In genomic region chr19:35977446-35978222, GRCh38 we compare ENCODE assay signal across 9 cellular contexts. TPM values are rescaled to one million over a fixed set of nuclear protein-coding genes. Genes with fewer than 3 reads are reported as not detected.
DNase-seq lines count a peak whose midpoint lies in the region; ATAC-seq, FAIRE-seq and TF ChIP-seq lines count a peak whose summit lies in the region.
"Had no signal": no experiment of that assay in that cellular context is flagged by ENCODE, and none has a peak within 500 bp of the region (broad histone marks: within the 10 kb centered on the region; RNA-seq: fewer than 3 reads in every experiment).

No MANE protein-coding gene starts in this region.

- no peak for FAIRE-seq in K562 (lab: Jason Lieb, UNC)

- H3K9me1 ChIP-seq in K562 (ENCODE audit: control insufficient read depth, insufficient read depth, low read length), result no peaks in the 10 kb centered on the region

- no peaks in the 10 kb centered on the region for H3K36me3 ChIP-seq in K562 (ENCODE audit: control insufficient read depth, insufficient read depth, low read length)

- no TSS peak for BruUV-seq in K562 (replicated peaks; lab: Mats Ljungman, UMichigan)

- TF ChIP-seq EP300 in K562 (IDR thresholded peaks at IDR 0.05; ENCODE audit: low read length), result no peak

- TF ChIP-seq CTCF in K562 (IDR thresholded peaks at IDR 0.05 in 2 of 3, conservative IDR thresholded peaks at IDR 0.05 in 1 of 3; ENCODE audit: insufficient read depth in 2 of 3, low read depth in 1 of 3, low read length in 3 of 3), result peak; percentile 59 to 94 (median 74)

- WGBS in K562 (ENCODE audit: insufficient coverage, low coverage, missing lambda C conversion rate), result 2% methylated on average over 13 of the region's 14 CpGs

- H4K20me1 ChIP-seq in K562 (replicated peaks; ENCODE audit: control insufficient read depth, insufficient read depth, low read length), result 0 out of 2 replicates have a peak, but pooled peaks cover 3% of the 10 kb centered on the region

- peak; percentile 45 for DNase-seq in stimulated activated CD4-positive, alpha-beta T cell treated with anti-CD3 and anti-CD28 coated beads, Interleukin-1b, Interleukin-23, amount 100 ng/mL, for 48 hours
- DNase-seq in stimulated activated CD4-positive, alpha-beta T cell treated with anti-CD3 and anti-CD28 coated beads, Interleukin-4, amount 100 ng/mL, for 4 hours, result no peak
- DNase-seq in NCI-H2171 treated with DMSO at 0.1 percent for 48 hours (lab: John Stamatoyannopoulos, UW) (peak; percentile 85), K562 (ENCODE audit: extremely low read depth in 1 of 4, low spot score in 3 of 4) (peak; percentile 53 to 78 (median 67)), head of caudate nucleus (no peak), DMS114 treated with DMSO at 0.1 percent for 48 hours (lab: John Stamatoyannopoulos, UW; ENCODE audit: unreplicated experiment) (no peak)
- DNase-seq in central memory CD4-positive, alpha-beta T cell, result no peak
- DNase-seq: cortex of kidney had no signal

- no peaks in the 10 kb centered on the region for H3K79me2 ChIP-seq in K562 (ENCODE audit: control insufficient read depth, insufficient read depth, low read length)

- TF ChIP-seq POLR2A in K562 (conservative IDR thresholded peaks at IDR 0.05), result no peak

- POLR2A ChIA-PET in K562 (lab: Yijun Ruan, JAX), result interaction anchor here (0.7 to 1.3 kb wide), 2 partner anchors 8 to 650 kb away, joined by 3 read pairs; no protein-coding TSS in a partner anchor

- H3K27me3 ChIP-seq in K562 (ENCODE audit: control insufficient read depth in 2 of 2, insufficient read depth in 2 of 2, low read length in 2 of 2), result peaks cover 13 to 47% of the 10 kb centered on the region in 2 experiments; a peak in 4 of 5 replicates

- ATAC-seq in K562 (peak; percentile 96), GM21576 (IDR thresholded peaks at IDR 0.05; ENCODE audit: unreplicated experiment) (no peak)

- H3K4me3 ChIP-seq in K562, result no peak overlapping the region

- no peak overlapping the region for H3K9ac ChIP-seq in K562 (ENCODE audit: insufficient read depth in 1 of 2, low read depth in 2 of 2, low read length in 2 of 2)

- intact Hi-C loops in K562 (cut with micrococcal nuclease) (no loop called here), head of caudate nucleus (cut with DNase I) (no loop called here)

- H2AFZ ChIP-seq in K562 (ENCODE audit: low read depth, low read length), result no peak overlapping the region

- CTCF ChIA-PET in K562 (lab: Yijun Ruan, JAX; ENCODE audit: low intra/inter-chr PET ratio), result interaction anchor here (0.8 kb wide), 1 partner anchor 20 kb away, joined by 4 read pairs; no protein-coding TSS in a partner anchor

- H3K4me1 ChIP-seq in K562 (replicated peaks in 1 of 2; ENCODE audit: control insufficient read depth in 2 of 2, insufficient read depth in 2 of 2, low read length in 2 of 2), result peaks cover 0 to 8% of the 10 kb centered on the region in 2 experiments; a peak in 1 of 5 replicates

- no peak overlapping the region for H3K27ac ChIP-seq in K562 (ENCODE audit: extremely low read depth, low read depth, low read length)

- H3K9me3 ChIP-seq in K562 (replicated peaks; ENCODE audit: control insufficient read depth, insufficient read depth, low read depth, low read length), result no peaks in the 10 kb centered on the region

- peak in 1 of 2 experiments; percentile 56; a peak in 2 of 4 replicates for TF ChIP-seq RAD21 in K562 (CRISPR knock-in tag; conservative IDR thresholded peaks at IDR 0.05 in 1 of 2, IDR thresholded peaks at IDR 0.05 in 1 of 2)

- no peak overlapping the region for H3K4me2 ChIP-seq in K562 (ENCODE audit: insufficient read depth, low read length)

- in situ Hi-C loops in K562 (cut with MboI), result no loop called here

RNA-seq across cellular contexts. Expression of gene SDHAF1, which starts 17.4 kb away (rescaled TPM):
- total RNA-seq in K562 (2011; cell fraction: chromatin; rRNA removed; ENCODE audit: low replicate concordance), result 6.0 and 23.0 TPM in 2 replicates
- 33.8 and 36.0 TPM in 2 replicates for total RNA-seq in K562 (2011; cell fraction: nucleolus; rRNA removed)
- total RNA-seq in K562 (2011; cell fraction: nucleoplasm; rRNA removed), result 21.1 and 21.8 TPM in 2 replicates
- total RNA-seq in K562 (2014; rRNA removed) (48.4 and 62.7 TPM in 2 replicates), K562 (2014; rRNA removed; fragmentation: Illumina TruSeq; extraction: Trizol) (14.8 and 15.3 TPM in 2 replicates), K562 (2015; rRNA removed; fragmentation: Illumina TruSeq; extraction: Trizol) (23.5 and 24.7 TPM in 2 replicates), K562 (2021) (32.3 and 37.3 TPM in 2 replicates)
- polyA plus RNA-seq in K562 (2011; rRNA removed) (18.8 and 19.4 TPM in 2 replicates), K562 (2014; fragmentation: Illumina TruSeq; extraction: Trizol) (13.7 and 24.9 TPM in 2 replicates), K562 (2014; fragmentation: Nextera tagmentation; extraction: Ambion mirVana) (1 to 10 TPM in 1 of 2 experiments, under 1 TPM in 1; 0.42 to 1.1 TPM), K562 (2014; rRNA removed) (55.7 and 56.6 TPM in 2 replicates)
- polyA plus RNA-seq in K562 (2011; cell fraction: cytosol; rRNA removed), result 34.5 and 61.0 TPM in 2 replicates
- polyA plus RNA-seq in K562 (2011; cell fraction: nucleus; rRNA removed), result 16.5 and 24.0 TPM in 2 replicates
- polyA plus RNA-seq in K562 (2012), result 23.1 and 26.8 TPM in 2 replicates
- 3.9 and 4.7 TPM in 2 replicates for polyA minus RNA-seq in K562 (2011; rRNA and poly(A)+ RNA removed)
- 8.4 and 11.7 TPM in 2 replicates for polyA minus RNA-seq in K562 (2011; cell fraction: cytosol; rRNA and poly(A)+ RNA removed)
- 9.4 and 13.3 TPM in 2 replicates for polyA minus RNA-seq in K562 (2011; cell fraction: nucleus; rRNA and poly(A)+ RNA removed)

RNA-seq across cellular contexts. Expression of gene SYNE4, which starts 31.0 kb away (rescaled TPM):
- total RNA-seq in K562 (2011; cell fraction: chromatin; rRNA removed; ENCODE audit: low replicate concordance), result 4.4 and 8.6 TPM in 2 replicates
- 4.0 and 4.7 TPM in 2 replicates for total RNA-seq in K562 (2011; cell fraction: nucleolus; rRNA removed)
- total RNA-seq in K562 (2011; cell fraction: nucleoplasm; rRNA removed), result 4.6 and 5.8 TPM in 2 replicates
- total RNA-seq in K562 (2014; rRNA removed) (0.23 and 0.24 TPM in 2 replicates), K562 (2014; rRNA removed; fragmentation: Illumina TruSeq; extraction: Trizol) (0.22 TPM in 1 of 2 replicates, not detected in the other), K562 (2015; rRNA removed; fragmentation: Illumina TruSeq; extraction: Trizol) (0.26 and 0.29 TPM in 2 replicates), K562 (2021) (0.53 and 0.72 TPM in 2 replicates)
- polyA plus RNA-seq in K562 (2011; rRNA removed) (0.65 and 0.87 TPM in 2 replicates), K562 (2014; fragmentation: Illumina TruSeq; extraction: Trizol) (0.28 and 0.37 TPM in 2 replicates), K562 (2014; fragmentation: Nextera tagmentation; extraction: Ambion mirVana) (under 1 TPM; 0.03 to 0.21 TPM), K562 (2014; rRNA removed) (0.48 and 1.1 TPM in 2 replicates)
- 0.28 and 0.64 TPM in 2 replicates for polyA plus RNA-seq in K562 (2011; cell fraction: cytosol; rRNA removed)
- polyA plus RNA-seq in K562 (2011; cell fraction: nucleus; rRNA removed), result 6.0 and 6.5 TPM in 2 replicates
- 0.53 and 2.1 TPM in 2 replicates for polyA plus RNA-seq in K562 (2012)
- 0.07 TPM in 1 of 2 replicates, not detected in the other for polyA minus RNA-seq in K562 (2011; rRNA and poly(A)+ RNA removed)
- polyA minus RNA-seq in K562 (2011; cell fraction: cytosol; rRNA and poly(A)+ RNA removed), result not detected in 2 replicates
- polyA minus RNA-seq in K562 (2011; cell fraction: nucleus; rRNA and poly(A)+ RNA removed), result 0.54 and 0.67 TPM in 2 replicates

RNA-seq across cellular contexts. Expression of gene ALKBH6, which starts 36.4 kb away (rescaled TPM):
- 56.4 and 79.7 TPM in 2 replicates for total RNA-seq in K562 (2011; cell fraction: chromatin; rRNA removed; ENCODE audit: low replicate concordance)
- 41.4 and 49.3 TPM in 2 replicates for total RNA-seq in K562 (2011; cell fraction: nucleolus; rRNA removed)
- 60.1 and 64.5 TPM in 2 replicates for total RNA-seq in K562 (2011; cell fraction: nucleoplasm; rRNA removed)
- 38.2 and 47.3 TPM in 2 replicates for total RNA-seq in K562 (2014; rRNA removed)
- 20.3 and 25.8 TPM in 2 replicates for total RNA-seq in K562 (2014; rRNA removed; fragmentation: Illumina TruSeq; extraction: Trizol)
- total RNA-seq in K562 (2015; rRNA removed; fragmentation: Illumina TruSeq; extraction: Trizol), result 17.7 and 22.7 TPM in 2 replicates
- 34.5 and 35.0 TPM in 2 replicates for total RNA-seq in K562 (2021)
- polyA plus RNA-seq in K562 (2011; rRNA removed), result 33.5 and 40.4 TPM in 2 replicates
- 28.8 and 69.6 TPM in 2 replicates for polyA plus RNA-seq in K562 (2011; cell fraction: cytosol; rRNA removed)
- polyA plus RNA-seq in K562 (2011; cell fraction: nucleus; rRNA removed), result 121 and 132 TPM in 2 replicates
- 37.1 and 40.2 TPM in 2 replicates for polyA plus RNA-seq in K562 (2012)
- 38.2 TPM in 2 replicates for polyA plus RNA-seq in K562 (2014; fragmentation: Illumina TruSeq; extraction: Trizol)
- 1 to 10 TPM in 1 of 2 experiments, under 1 TPM in 1; 0.67 to 2.3 TPM for polyA plus RNA-seq in K562 (2014; fragmentation: Nextera tagmentation; extraction: Ambion mirVana)
- polyA plus RNA-seq in K562 (2014; rRNA removed), result 55.9 and 62.0 TPM in 2 replicates
- polyA minus RNA-seq in K562 (2011; rRNA and poly(A)+ RNA removed), result 10.9 and 11.2 TPM in 2 replicates
- polyA minus RNA-seq in K562 (2011; cell fraction: cytosol; rRNA and poly(A)+ RNA removed), result 3.1 and 9.9 TPM in 2 replicates
- 14.5 and 18.5 TPM in 2 replicates for polyA minus RNA-seq in K562 (2011; cell fraction: nucleus; rRNA and poly(A)+ RNA removed)

RNA-seq across cellular contexts. Expression of gene LRFN3, which starts 41.5 kb away (rescaled TPM):
- total RNA-seq in K562 (2011; cell fraction: chromatin; rRNA removed; ENCODE audit: low replicate concordance), result 0.32 TPM in 1 of 2 replicates, not detected in the other
- total RNA-seq in K562 (2011; cell fraction: nucleolus; rRNA removed), result 0.26 and 0.50 TPM in 2 replicates
- 0.15 and 0.23 TPM in 2 replicates for total RNA-seq in K562 (2011; cell fraction: nucleoplasm; rRNA removed)
- total RNA-seq in K562 (2014; rRNA removed), result 0.08 TPM in 1 of 2 replicates, not detected in the other
- not detected in 2 replicates for total RNA-seq in K562 (2014; rRNA removed; fragmentation: Illumina TruSeq; extraction: Trizol)
- not detected in 2 replicates for total RNA-seq in K562 (2015; rRNA removed; fragmentation: Illumina TruSeq; extraction: Trizol)
- total RNA-seq in K562 (2021), result 0.11 and 0.31 TPM in 2 replicates
- 0.16 TPM in 1 of 2 replicates, not detected in the other for polyA plus RNA-seq in K562 (2011; rRNA removed)
- 0.09 and 0.18 TPM in 2 replicates for polyA plus RNA-seq in K562 (2011; cell fraction: cytosol; rRNA removed)
- polyA plus RNA-seq in K562 (2011; cell fraction: nucleus; rRNA removed), result 0.17 and 0.20 TPM in 2 replicates
- polyA plus RNA-seq in K562 (2012), result 0.07 and 0.09 TPM in 2 replicates
- 0.03 and 0.19 TPM in 2 replicates for polyA plus RNA-seq in K562 (2014; fragmentation: Illumina TruSeq; extraction: Trizol)
- polyA plus RNA-seq in K562 (2014; fragmentation: Nextera tagmentation; extraction: Ambion mirVana), result not detected
- polyA plus RNA-seq in K562 (2014; rRNA removed), result 0.12 and 0.35 TPM in 2 replicates
- polyA minus RNA-seq in K562 (2011; rRNA and poly(A)+ RNA removed), result 0.04 and 0.06 TPM in 2 replicates
- not detected in 2 replicates for polyA minus RNA-seq in K562 (2011; cell fraction: cytosol; rRNA and poly(A)+ RNA removed)
- polyA minus RNA-seq in K562 (2011; cell fraction: nucleus; rRNA and poly(A)+ RNA removed), result 0.22 and 0.54 TPM in 2 replicates

RNA-seq across cellular contexts. Expression of gene CLIP3, which starts 55.0 kb away (rescaled TPM):
- 0.26 and 0.51 TPM in 2 replicates for total RNA-seq in K562 (2011; cell fraction: chromatin; rRNA removed; ENCODE audit: low replicate concordance)
- 1.0 and 1.4 TPM in 2 replicates for total RNA-seq in K562 (2011; cell fraction: nucleolus; rRNA removed)
- 0.23 and 0.73 TPM in 2 replicates for total RNA-seq in K562 (2011; cell fraction: nucleoplasm; rRNA removed)
- total RNA-seq in K562 (2014; rRNA removed) (0.16 and 0.50 TPM in 2 replicates), K562 (2014; rRNA removed; fragmentation: Illumina TruSeq; extraction: Trizol) (not detected in 2 replicates), K562 (2015; rRNA removed; fragmentation: Illumina TruSeq; extraction: Trizol) (0.14 TPM in 1 of 2 replicates, not detected in the other), K562 (2021) (0.16 and 0.18 TPM in 2 replicates)
- polyA plus RNA-seq in K562 (2011; rRNA removed) (0.08 and 0.14 TPM in 2 replicates), K562 (2014; fragmentation: Illumina TruSeq; extraction: Trizol) (0.11 and 0.16 TPM in 2 replicates), K562 (2014; fragmentation: Nextera tagmentation; extraction: Ambion mirVana) (under 1 TPM; 0.01 to 0.43 TPM), K562 (2014; rRNA removed) (0.13 TPM in 1 of 2 replicates, not detected in the other)
- 0.03 and 0.07 TPM in 2 replicates for polyA plus RNA-seq in K562 (2011; cell fraction: cytosol; rRNA removed)
- 0.30 and 0.83 TPM in 2 replicates for polyA plus RNA-seq in K562 (2011; cell fraction: nucleus; rRNA removed)
- polyA plus RNA-seq in K562 (2012), result 0.79 and 1.8 TPM in 2 replicates
- not detected in 2 replicates for polyA minus RNA-seq in K562 (2011; rRNA and poly(A)+ RNA removed)
- not detected in 2 replicates for polyA minus RNA-seq in K562 (2011; cell fraction: cytosol; rRNA and poly(A)+ RNA removed)
- polyA minus RNA-seq in K562 (2011; cell fraction: nucleus; rRNA and poly(A)+ RNA removed), result 0.13 and 0.33 TPM in 2 replicates

Comparison
In these comparisons a context has a peak if more than half of its experiments do, and no peak if none do; other contexts are left out.
1. DNase-seq: peak in stimulated activated CD4-positive, alpha-beta T cell treated with anti-CD3 and anti-CD28 coated beads, Interleukin-1b, Interleukin-23, amount 100 ng/mL, for 48 hours (single experiment), NCI-H2171 treated with DMSO at 0.1 percent for 48 hours (single experiment) and K562 (4 of 4); none in stimulated activated CD4-positive, alpha-beta T cell treated with anti-CD3 and anti-CD28 coated beads, Interleukin-4, amount 100 ng/mL, for 4 hours (0 of 2), central memory CD4-positive, alpha-beta T cell (single experiment), head of caudate nucleus (0 of 42) and DMS114 treated with DMSO at 0.1 percent for 48 hours (single experiment).